In genomic region chr1:23809751-23810171, GRCh38 we compare ENCODE assay signal across 8 cellular contexts.
DNase-seq lines count a peak whose midpoint lies in the region; ATAC-seq and TF ChIP-seq lines count a peak whose summit lies in the region.

No MANE protein-coding gene starts in this region.

- DNase-seq in GM10266 (ENCODE audit: extremely low spot score) (peak; percentile 82), NCI-H82 treated with DMSO at 0.1 percent for 48 hours (lab: John Stamatoyannopoulos, UW; ENCODE audit: unreplicated experiment) (peak; percentile 58), ecto neural progenitor cell (ENCODE audit: low spot score) (peak; percentile 76), midbrain (lab: John Stamatoyannopoulos, UW) (peak; percentile 29)
- DNase-seq in activated CD4-positive, alpha-beta T cell treated with anti-CD3 and anti-CD28 coated beads, Interleukin-2, amount 50 U/mL, for 4 hours = peak; percentile 73 to 74
- peak; percentile 64 to 68 for DNase-seq in stimulated activated CD8-positive, alpha-beta memory T cell treated with anti-CD3 and anti-CD28 coated beads, Interleukin-7, amount 100 ng/mL, for 4 hours (ENCODE audit: low read depth in 2 of 2)

- peak; percentile 61 for ATAC-seq in HG03342 (IDR thresholded peaks at IDR 0.05; ENCODE audit: unreplicated experiment)
- no peak for ATAC-seq in HG03025 (IDR thresholded peaks at IDR 0.05; ENCODE audit: low FRiP score, unreplicated experiment)

- peak; percentile 94 for TF ChIP-seq CTCF in GM10266 (IDR thresholded peaks at IDR 0.05; ENCODE audit: control insufficient read depth, insufficient read depth, low read depth, missing control alignments)

Comparison
In these comparisons a context has a peak if more than half of its experiments do, and no peak if none do; other contexts are left out.
1. DNase-seq: peak in every context shown above with its lines; median percentile 82 in GM10266; 76 in ecto neural progenitor cell; 74 in activated CD4-positive, alpha-beta T cell treated with anti-CD3 and anti-CD28 coated beads, Interleukin-2, amount 50 U/mL, for 4 hours; 66 in stimulated activated CD8-positive, alpha-beta memory T cell treated with anti-CD3 and anti-CD28 coated beads, Interleukin-7, amount 100 ng/mL, for 4 hours; 58 in NCI-H82 treated with DMSO at 0.1 percent for 48 hours; 29 in midbrain.